9 cellular contexts compared by ENCODE assay signal in the genomic region with DNA sequence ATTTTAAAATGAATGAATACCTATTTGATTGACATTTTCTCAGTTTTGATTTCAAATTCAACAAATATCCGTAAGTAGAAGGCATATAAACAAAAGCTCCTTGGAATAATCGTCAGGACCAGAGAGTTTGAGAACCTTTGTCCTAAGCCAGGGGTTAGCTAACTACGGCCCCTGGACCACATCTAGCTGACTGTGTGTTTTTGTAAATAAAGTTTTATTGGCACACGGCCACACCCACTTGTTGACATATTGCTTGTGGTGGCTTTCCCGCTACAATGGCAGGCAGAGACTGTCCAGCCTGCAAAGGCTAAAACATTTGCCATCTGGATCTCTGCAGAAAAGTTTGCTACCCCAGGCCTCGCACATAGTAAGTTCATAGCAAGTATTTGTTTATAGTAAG.
DNase-seq lines count a peak whose midpoint lies in the region; ATAC-seq and TF ChIP-seq lines count a peak whose summit lies in the region.
"Had no signal": no experiment of that assay in that cellular context is flagged by ENCODE, and none has a peak within 500 bp of the region (broad histone marks: within the 10 kb centered on the region; RNA-seq: fewer than 3 reads in every experiment).

No MANE protein-coding gene starts in this region.

- intact Hi-C loops in activated CD8-positive, alpha-beta T cell treated with anti-CD3 and anti-CD28 coated beads for 36 hours (cut with micrococcal nuclease), result no loop called here

- H3K27ac Mint-ChIP-seq in activated CD8-positive, alpha-beta T cell treated with anti-CD3 and anti-CD28 coated beads for 36 hours, result peak overlapping the region; percentile 95

- POLR2A ChIA-PET in HEK293 (lab: Yijun Ruan, JAX), result interaction anchor here (0.7 to 4.6 kb wide), 3 partner anchors 112 to 468 kb away, joined by 3 to 31 read pairs (median 3); partner anchors contain the start of genes AP3D1 and GADD45B
- POLR2A ChIA-PET in activated CD8-positive, alpha-beta T cell treated with anti-CD3 and anti-CD28 coated beads for 36 hours (lab: Charles Lee), result interaction anchor here (1.3 to 10.8 kb wide), 9 partner anchors 9 to 162 kb away, joined by 3 to 168 read pairs (median 8); partner anchors contain the start of genes GADD45B and LMNB2

- H3K27me3 ChIP-seq in BLaER1, result no peaks in the 10 kb centered on the region
- H3K27me3 ChIP-seq in muscle layer of duodenum (ENCODE audit: low read depth, low read length), result no peaks in the 10 kb centered on the region
- H3K27me3 ChIP-seq: pancreas had no signal

- H3K9me3 Mint-ChIP-seq in activated CD8-positive, alpha-beta T cell treated with anti-CD3 and anti-CD28 coated beads for 36 hours, result peaks cover 3% of the 10 kb centered on the region

- H3K27ac ChIP-seq in BLaER1 (peak overlapping the region; percentile 85), HEK293 (ENCODE audit: extremely low read depth, low read depth, low read length) (no peak overlapping the region), muscle layer of duodenum (ENCODE audit: low read length) (peak overlapping the region; percentile 63)

- peak overlapping the region; percentile 89 for H3K4me2 ChIP-seq in BLaER1

- H3K36me3 ChIP-seq in BLaER1 (peaks cover 11% of the 10 kb centered on the region), HEK293 (ENCODE audit: control insufficient read depth in 2 of 2, insufficient read depth in 1 of 2, low read length in 2 of 2) (no peaks in the 10 kb centered on the region), muscle layer of duodenum (ENCODE audit: control insufficient read depth in 1 of 2, insufficient read depth in 2 of 2, low read length in 2 of 2) (no peaks in the 10 kb centered on the region)
- H3K36me3 ChIP-seq: pancreas had no signal

- DNase-seq in activated CD8-positive, alpha-beta T cell treated with anti-CD3 and anti-CD28 coated beads for 36 hours, result no peak
- no peak for DNase-seq in foreskin fibroblast
- no peak for DNase-seq in putamen (ENCODE audit: low spot score)

- H3K36me3 Mint-ChIP-seq in activated CD8-positive, alpha-beta T cell treated with anti-CD3 and anti-CD28 coated beads for 36 hours (ENCODE audit: low read depth), result peaks cover 1% of the 10 kb centered on the region

- TF ChIP-seq CTCF in HEK293 (tag by site-specific recombination; IDR thresholded peaks at IDR 0.05), result no peak
- TF ChIP-seq CTCF in activated CD8-positive, alpha-beta T cell treated with anti-CD3 and anti-CD28 coated beads for 36 hours (IDR thresholded peaks at IDR 0.05), result no peak
- TF ChIP-seq CTCF in foreskin fibroblast (IDR thresholded peaks at IDR 0.05; ENCODE audit: low read depth, low read length), result no peak

- H3K4me3 ChIP-seq in BLaER1 (peak overlapping the region; percentile 41; the same call in 1 of the 2 replicates), HEK293 (ENCODE audit: low read depth, low read length) (no peak overlapping the region), muscle layer of duodenum (ENCODE audit: low read depth in 1 of 2, low read length in 2 of 2) (no peak overlapping the region), foreskin fibroblast (ENCODE audit: low read depth in 1 of 2, low read length in 2 of 2) (no peak overlapping the region)
- H3K4me3 ChIP-seq: pancreas had no signal

- H3K27me3 Mint-ChIP-seq in activated CD8-positive, alpha-beta T cell treated with anti-CD3 and anti-CD28 coated beads for 36 hours, result no peaks in the 10 kb centered on the region

- H3K4me1 ChIP-seq in BLaER1 (peaks cover 100% of the 10 kb centered on the region), HEK293 (ENCODE audit: control insufficient read depth, insufficient read depth, low read length) (no peaks in the 10 kb centered on the region), muscle layer of duodenum (ENCODE audit: control insufficient read depth in 1 of 2, insufficient read depth in 2 of 2, low read length in 2 of 2) (peaks cover 0 to 5% of the 10 kb centered on the region in 2 donors)

- CTCF ChIA-PET in HEK293 (lab: Yijun Ruan, JAX), result interaction anchor here (0.6 to 1.6 kb wide), 6 partner anchors 9 to 357 kb away, joined by 3 to 7 read pairs (median 4); no protein-coding TSS in a partner anchor
- CTCF ChIA-PET in activated CD8-positive, alpha-beta T cell treated with anti-CD3 and anti-CD28 coated beads for 36 hours (lab: Charles Lee), result interaction anchor here (0.9 to 11.8 kb wide), 12 partner anchors 9 to 227 kb away, joined by 3 to 96 read pairs (median 4); partner anchors contain the start of gene GADD45B

- peak overlapping the region; percentile 36; the same call in 1 of the 2 replicates for H3K9ac ChIP-seq in BLaER1

- peak overlapping the region; percentile 42 for H3K4me3 Mint-ChIP-seq in activated CD8-positive, alpha-beta T cell treated with anti-CD3 and anti-CD28 coated beads for 36 hours

- peaks cover 61% of the 10 kb centered on the region for H3K4me1 Mint-ChIP-seq in activated CD8-positive, alpha-beta T cell treated with anti-CD3 and anti-CD28 coated beads for 36 hours (ENCODE audit: low read depth)

- ATAC-seq in activated CD8-positive, alpha-beta T cell treated with anti-CD3 and anti-CD28 coated beads for 36 hours, result no peak
- ATAC-seq in HG03442 (IDR thresholded peaks at IDR 0.05; ENCODE audit: unreplicated experiment), result no peak
- ATAC-seq in GM21447 (IDR thresholded peaks at IDR 0.05; ENCODE audit: unreplicated experiment), result no peak

- peaks cover 36% of the 10 kb centered on the region; the same call in 1 of the 2 replicates for H4K20me1 ChIP-seq in BLaER1

- peaks cover 9% of the 10 kb centered on the region for H3K9me3 ChIP-seq in BLaER1
- H3K9me3 ChIP-seq in HEK293 (ENCODE audit: control insufficient read depth, insufficient read depth, low read depth, low read length), result no peaks in the 10 kb centered on the region
- no peaks in the 10 kb centered on the region for H3K9me3 ChIP-seq in muscle layer of duodenum (ENCODE audit: control insufficient read depth in 1 of 2, low read length in 2 of 2)
- H3K9me3 ChIP-seq: pancreas had no signal

TF ChIP-seq in HEK293, 187 proteins besides CTCF, POLR2A, EP300 and RAD21:
- TF ChIP-seq KLF9 (tag by site-specific recombination; IDR thresholded peaks at IDR 0.05; ENCODE audit: low read depth) (peak; percentile 66; the same call in 1 of the 2 replicates), KLF1 (tag by site-specific recombination; IDR thresholded peaks at IDR 0.05) (0 out of 2 replicates have a peak, but pooled peaks have one; percentile 18), KLF10 (tag by site-specific recombination; IDR thresholded peaks at IDR 0.05) (peak; percentile 81), SCRT2 (tag by site-specific recombination; IDR thresholded peaks at IDR 0.05) (peak; percentile 92), ZNF121 (tag by site-specific recombination; IDR thresholded peaks at IDR 0.05) (no peak), SCRT1 (tag by site-specific recombination; IDR thresholded peaks at IDR 0.05; ENCODE audit: borderline replicate concordance) (peak; percentile 58; the same call in 1 of the 2 replicates), ZNF514 (tag by site-specific recombination; IDR thresholded peaks at IDR 0.05) (no peak)
- TF ChIP-seq, protein P1, sequence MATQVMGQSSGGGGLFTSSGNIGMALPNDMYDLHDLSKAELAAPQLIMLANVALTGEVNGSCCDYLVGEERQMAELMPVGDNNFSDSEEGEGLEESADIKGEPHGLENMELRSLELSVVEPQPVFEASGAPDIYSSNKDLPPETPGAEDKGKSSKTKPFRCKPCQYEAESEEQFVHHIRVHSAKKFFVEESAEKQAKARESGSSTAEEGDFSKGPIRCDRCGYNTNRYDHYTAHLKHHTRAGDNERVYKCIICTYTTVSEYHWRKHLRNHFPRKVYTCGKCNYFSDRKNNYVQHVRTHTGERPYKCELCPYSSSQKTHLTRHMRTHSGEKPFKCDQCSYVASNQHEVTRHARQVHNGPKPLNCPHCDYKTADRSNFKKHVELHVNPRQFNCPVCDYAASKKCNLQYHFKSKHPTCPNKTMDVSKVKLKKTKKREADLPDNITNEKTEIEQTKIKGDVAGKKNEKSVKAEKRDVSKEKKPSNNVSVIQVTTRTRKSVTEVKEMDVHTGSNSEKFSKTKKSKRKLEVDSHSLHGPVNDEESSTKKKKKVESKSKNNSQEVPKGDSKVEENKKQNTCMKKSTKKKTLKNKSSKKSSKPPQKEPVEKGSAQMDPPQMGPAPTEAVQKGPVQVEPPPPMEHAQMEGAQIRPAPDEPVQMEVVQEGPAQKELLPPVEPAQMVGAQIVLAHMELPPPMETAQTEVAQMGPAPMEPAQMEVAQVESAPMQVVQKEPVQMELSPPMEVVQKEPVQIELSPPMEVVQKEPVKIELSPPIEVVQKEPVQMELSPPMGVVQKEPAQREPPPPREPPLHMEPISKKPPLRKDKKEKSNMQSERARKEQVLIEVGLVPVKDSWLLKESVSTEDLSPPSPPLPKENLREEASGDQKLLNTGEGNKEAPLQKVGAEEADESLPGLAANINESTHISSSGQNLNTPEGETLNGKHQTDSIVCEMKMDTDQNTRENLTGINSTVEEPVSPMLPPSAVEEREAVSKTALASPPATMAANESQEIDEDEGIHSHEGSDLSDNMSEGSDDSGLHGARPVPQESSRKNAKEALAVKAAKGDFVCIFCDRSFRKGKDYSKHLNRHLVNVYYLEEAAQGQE (tag by site-specific recombination; IDR thresholded peaks at IDR 0.05), result no peak
